In genomic region chr5:31916327-31916726, GRCh38 we compare ENCODE assay signal across 25 cellular contexts.
A peak's percentile ranks its signal among the peaks of the same experiment; 100 is the strongest.
DNase-seq lines count a peak whose midpoint lies in the region; ATAC-seq, FAIRE-seq and TF ChIP-seq lines count a peak whose summit lies in the region.
"Had no signal": no experiment of that assay in that cellular context is flagged by ENCODE, and none has a peak within 500 bp of the region (broad histone marks: within the 10 kb centered on the region; RNA-seq: fewer than 3 reads in every experiment).

No MANE protein-coding gene starts in this region.

- H3K9ac ChIP-seq in neuronal stem cell (ENCODE audit: low read depth, low read length, poor library complexity) (no peak overlapping the region), mesenchymal stem cell (ENCODE audit: low read length) (no peak overlapping the region)
- H3K9ac ChIP-seq: BLaER1 treated with 17β-estradiol and CSF1 and Interleukin-3, amounts not matched to agents 10 nM and 100 nM had no signal

- no peak overlapping the region for H4K8ac ChIP-seq in neuronal stem cell (ENCODE audit: low read depth, low read length)
- H4K8ac ChIP-seq in mesenchymal stem cell (ENCODE audit: low read length): no peak overlapping the region

- H3K23ac ChIP-seq in neuronal stem cell (ENCODE audit: low read depth, low read length, poor library complexity) (peak overlapping the region; percentile 27), mesenchymal stem cell (ENCODE audit: low read length in 2 of 2) (no peak overlapping the region)

- peak; percentile 88 for FAIRE-seq in bronchial epithelial cell (lab: Jason Lieb, UNC)
- FAIRE-seq: A549, D721Med, H1 had no signal

- H3K4me2 ChIP-seq in neuronal stem cell (ENCODE audit: insufficient read depth, low read length, poor library complexity, severe bottlenecking) (no peak overlapping the region), mesenchymal stem cell (ENCODE audit: low read length, poor library complexity, severe bottlenecking) (no peak overlapping the region)
- H3K4me2 ChIP-seq: A549; BLaER1 treated with 17β-estradiol and CSF1 and Interleukin-3, amounts not matched to agents 10 nM and 100 nM had no signal

- TF ChIP-seq CTCF in bronchial epithelial cell (IDR thresholded peaks at IDR 0.05; ENCODE audit: insufficient read depth, low read length, severe bottlenecking): no peak
- TF ChIP-seq CTCF in foreskin keratinocyte (conservative IDR thresholded peaks at IDR 0.05): no peak
- TF ChIP-seq CTCF in upper lobe of right lung (IDR thresholded peaks at IDR 0.05): no peak
- TF ChIP-seq CTCF in GM13976 (IDR thresholded peaks at IDR 0.05; ENCODE audit: borderline replicate concordance, control extremely low read depth, extremely low read depth, insufficient read depth, missing control alignments): no peak

- H3K36me3 ChIP-seq in bronchial epithelial cell (ENCODE audit: control insufficient read depth, insufficient read depth, low read length) (no peaks in the 10 kb centered on the region), neuronal stem cell (replicated peaks in 1 of 2; ENCODE audit: control insufficient read depth in 2 of 2, insufficient read depth in 2 of 2, low read length in 2 of 2) (no peaks in the 10 kb centered on the region), upper lobe of right lung (no peaks in the 10 kb centered on the region), mesenchymal stem cell (ENCODE audit: control insufficient read depth in 1 of 2, insufficient read depth in 2 of 2, low read depth in 1 of 2, low read length in 2 of 2) (no peaks in the 10 kb centered on the region)
- H3K36me3 ChIP-seq: BLaER1 treated with 17β-estradiol and CSF1 and Interleukin-3, amounts not matched to agents 10 nM and 100 nM had no signal

- no peak overlapping the region for H2BK15ac ChIP-seq in neuronal stem cell (ENCODE audit: low read length)
- no peak overlapping the region for H2BK15ac ChIP-seq in mesenchymal stem cell (ENCODE audit: low read depth, poor library complexity, severe bottlenecking)

- H3K79me1 ChIP-seq in neuronal stem cell (ENCODE audit: low read depth, low read length): no peaks in the 10 kb centered on the region
- no peaks in the 10 kb centered on the region for H3K79me1 ChIP-seq in mesenchymal stem cell (replicated peaks; ENCODE audit: low read length, poor library complexity, severe bottlenecking)

- in situ Hi-C loops in GM13976 (cut with MboI; ENCODE audit: low sequenced_read_pairs, unreplicated experiment): no loop called here

- ATAC-seq in foreskin keratinocyte: no peak
- ATAC-seq in upper lobe of right lung: peak; percentile 83
- ATAC-seq: A549 had no signal

- no peak overlapping the region for H3K4me3 ChIP-seq in bronchial epithelial cell (ENCODE audit: low read depth, low read length)
- no peak overlapping the region for H3K4me3 ChIP-seq in neuronal stem cell (ENCODE audit: low read length in 2 of 2)
- no peak overlapping the region for H3K4me3 ChIP-seq in upper lobe of right lung
- no peak overlapping the region for H3K4me3 ChIP-seq in mesenchymal stem cell (ENCODE audit: insufficient read depth in 1 of 2, low read depth in 1 of 2, low read length in 2 of 2)
- H3K4me3 ChIP-seq: A549; BLaER1 treated with 17β-estradiol and CSF1 and Interleukin-3, amounts not matched to agents 10 nM and 100 nM had no signal

- peak overlapping the region; percentile 75 for H3K18ac ChIP-seq in neuronal stem cell (ENCODE audit: low read length)
- H3K18ac ChIP-seq in mesenchymal stem cell (ENCODE audit: low read depth in 1 of 2, low read length in 2 of 2): no peak overlapping the region

- no peak overlapping the region for H3K4ac ChIP-seq in neuronal stem cell (ENCODE audit: low read length)
- no peak overlapping the region for H3K4ac ChIP-seq in mesenchymal stem cell (ENCODE audit: low read depth in 1 of 2, low read length in 2 of 2)

- H3K27ac ChIP-seq in foreskin keratinocyte: peak overlapping the region; percentile 66
- H3K27ac ChIP-seq in neuronal stem cell (replicated peaks; ENCODE audit: low read length): no peak overlapping the region
- H3K27ac ChIP-seq in upper lobe of right lung: no peak overlapping the region
- H3K27ac ChIP-seq in mesenchymal stem cell (ENCODE audit: low read length, poor library complexity, severe bottlenecking): no peak overlapping the region
- H3K27ac ChIP-seq: A549; BLaER1 treated with 17β-estradiol and CSF1 and Interleukin-3, amounts not matched to agents 10 nM and 100 nM; RWPE1 had no signal

- no peak overlapping the region for H2AFZ ChIP-seq in neuronal stem cell (ENCODE audit: low read length)
- H2AFZ ChIP-seq in mesenchymal stem cell (ENCODE audit: low read depth, low read length): no peak overlapping the region

- intact Hi-C loops in upper lobe of right lung (cut with DNase I): no loop called here

- no peak overlapping the region for H2BK120ac ChIP-seq in neuronal stem cell (ENCODE audit: low read depth, low read length)
- H2BK120ac ChIP-seq in mesenchymal stem cell (ENCODE audit: low read depth, low read length): no peak overlapping the region

- H2AK5ac ChIP-seq in neuronal stem cell (ENCODE audit: low read depth, low read length): no peak overlapping the region
- no peak overlapping the region for H2AK5ac ChIP-seq in mesenchymal stem cell (ENCODE audit: low read length, severe bottlenecking)

- H2BK12ac ChIP-seq in neuronal stem cell (ENCODE audit: low read length) (no peak overlapping the region), mesenchymal stem cell (ENCODE audit: low read length in 2 of 2) (peak overlapping the region in 1 of 2 experiments; percentile 57)

- no peaks in the 10 kb centered on the region for H3K27me3 ChIP-seq in bronchial epithelial cell (ENCODE audit: control insufficient read depth, insufficient read depth, low read length)
- H3K27me3 ChIP-seq in foreskin keratinocyte: no peaks in the 10 kb centered on the region
- no peaks in the 10 kb centered on the region for H3K27me3 ChIP-seq in neuronal stem cell (ENCODE audit: control insufficient read depth in 3 of 3, insufficient read depth in 3 of 3, low read depth in 1 of 3, low read length in 3 of 3)
- no peaks in the 10 kb centered on the region for H3K27me3 ChIP-seq in upper lobe of right lung
- peaks cover 4 to 41% of the 10 kb centered on the region in 2 experiments for H3K27me3 ChIP-seq in mesenchymal stem cell (ENCODE audit: control insufficient read depth in 1 of 2, insufficient read depth in 1 of 2, low read length in 2 of 2)
- H3K27me3 ChIP-seq: BLaER1 treated with 17β-estradiol and CSF1 and Interleukin-3, amounts not matched to agents 10 nM and 100 nM had no signal

- peaks cover 12% of the 10 kb centered on the region for H3K4me1 ChIP-seq in foreskin keratinocyte
- peaks cover 5 to 10% of the 10 kb centered on the region in 2 donors for H3K4me1 ChIP-seq in neuronal stem cell (ENCODE audit: control insufficient read depth in 2 of 2, insufficient read depth in 1 of 2, low read depth in 1 of 2, low read length in 2 of 2)
- H3K4me1 ChIP-seq in upper lobe of right lung: no peaks in the 10 kb centered on the region
- H3K4me1 ChIP-seq in mesenchymal stem cell (ENCODE audit: control insufficient read depth, insufficient read depth, low read depth, low read length): no peaks in the 10 kb centered on the region

- DNase-seq in bronchial epithelial cell (ENCODE audit: low read depth) (peak; percentile 58), foreskin keratinocyte (peak in 1 of 2 donors; percentile 48), neuronal stem cell (ENCODE audit: low spot score) (no peak), upper lobe of right lung (no peak), GM13976 (ENCODE audit: low spot score) (no peak), kidney tubule cell (ENCODE audit: low spot score) (no peak), T-helper 9 cell (no peak), mesenchymal stem cell (no peak)
- DNase-seq: AML-193; CD4-positive, alpha-beta T cell; HCEC 1CT; IMR-90; KG1; NCI-H1048; NCI-H1417; NCI-H1694; NCI-H2081; NCI-H2227 treated with DMSO at 0.1 percent for 48 hours; NCI-H69; SHP77 treated with DMSO at 0.1 percent for 48 hours had no signal

- H2BK5ac ChIP-seq in neuronal stem cell (ENCODE audit: low read length) (no peak overlapping the region), mesenchymal stem cell (ENCODE audit: low read depth, low read length, poor library complexity, severe bottlenecking) (no peak overlapping the region)

- WGBS in neuronal stem cell (ENCODE audit: extremely low coverage in 2 of 2, insufficient read length in 2 of 2, insufficient replicate concordance in 1 of 2), 2 donors: no CpG with 5 or more reads among the region's 8 CpGs
- 96% methylated on average over 8 of the region's 8 CpGs for WGBS in mesenchymal stem cell

- H3K14ac ChIP-seq in neuronal stem cell (ENCODE audit: low read length) (peak overlapping the region; percentile 43), mesenchymal stem cell (ENCODE audit: low read length in 2 of 2) (no peak overlapping the region)

- H3K9me3 ChIP-seq in neuronal stem cell (replicated peaks in 1 of 2; ENCODE audit: control insufficient read depth in 2 of 2, insufficient read depth in 1 of 2, low read depth in 1 of 2, low read length in 2 of 2) (no peaks in the 10 kb centered on the region), upper lobe of right lung (no peaks in the 10 kb centered on the region), mesenchymal stem cell (ENCODE audit: control insufficient read depth, low read length) (no peaks in the 10 kb centered on the region)
- H3K9me3 ChIP-seq: A549; BLaER1 treated with 17β-estradiol and CSF1 and Interleukin-3, amounts not matched to agents 10 nM and 100 nM had no signal

- no peak overlapping the region for H4K91ac ChIP-seq in neuronal stem cell (ENCODE audit: low read depth, low read length, poor library complexity)
- H4K91ac ChIP-seq in mesenchymal stem cell (ENCODE audit: low read length): no peak overlapping the region
